In genomic region chr19:54493967-54494585, GRCh38 we compare ENCODE assay signal across 20 cellular contexts. TPM values are rescaled to one million over a fixed set of nuclear protein-coding genes. Genes with fewer than 3 reads are reported as not detected.
DNase-seq lines count a peak whose midpoint lies in the region; TF ChIP-seq lines count a peak whose summit lies in the region.
"Had no signal": no experiment of that assay in that cellular context is flagged by ENCODE, and none has a peak within 500 bp of the region (broad histone marks: within the 10 kb centered on the region; RNA-seq: fewer than 3 reads in every experiment).

No MANE protein-coding gene starts in this region.

- no peak overlapping the region for H3K27ac ChIP-seq in BLaER1
- H3K27ac ChIP-seq in OCI-LY3 (ENCODE audit: low read length): peak overlapping the region; percentile 26; the same call in 1 of the 2 replicates
- H3K27ac ChIP-seq in osteoblast (ENCODE audit: low read depth, low read length): no peak overlapping the region
- H3K27ac ChIP-seq in ascending aorta: no peak overlapping the region
- H3K27ac ChIP-seq: 22Rv1 had no signal

- H3K4me1 ChIP-seq in BLaER1 (peaks cover 86% of the 10 kb centered on the region), OCI-LY3 (ENCODE audit: low read length) (peaks cover 29% of the 10 kb centered on the region), osteoblast (ENCODE audit: insufficient read depth, low read length) (no peaks in the 10 kb centered on the region), ascending aorta (no peaks in the 10 kb centered on the region)

- H3K79me2 ChIP-seq in OCI-LY3 (ENCODE audit: low read length) (no peaks in the 10 kb centered on the region), osteoblast (ENCODE audit: insufficient read depth, low read length) (no peaks in the 10 kb centered on the region)

- H2AFZ ChIP-seq in OCI-LY3 (ENCODE audit: low read depth, low read length) (no peak overlapping the region), osteoblast (ENCODE audit: low read length) (no peak overlapping the region)
- H2AFZ ChIP-seq: GM23338 had no signal

- DNase-seq in osteoblast (ENCODE audit: insufficient read length, low spot score, missing footprints): peak; percentile 26
- DNase-seq in activated T-helper 1 cell treated with anti-CD3 and anti-CD28 coated beads, Interleukin-12 subunit alpha, Interleukin-12 subunit beta, Interleukin-2, Interleukin-4 antibody, amounts not matched to agents 30 ng/mL and 10 ng/mL and 1 ng/mL, durations not matched to agents 14 hours and 24 hours and 36 hours (ENCODE audit: low spot score): no peak
- DNase-seq in MCF 10A (ENCODE audit: unreplicated experiment): no peak
- no peak for DNase-seq in ascending aorta (ENCODE audit: low spot score in 2 of 2)
- DNase-seq: C1 segment of cervical spinal cord; Calu3; CD4-positive, alpha-beta memory T cell; COR-L47; DMS53; DMS79 treated with DMSO at 0.1 percent for 48 hours; GF-D8; H9 had no signal

- H4K20me1 ChIP-seq in BLaER1 (no peaks in the 10 kb centered on the region), OCI-LY3 (ENCODE audit: insufficient read depth, low read length) (no peaks in the 10 kb centered on the region), osteoblast (ENCODE audit: insufficient read depth, low read length) (no peaks in the 10 kb centered on the region)

- no TSS peak for BruUV-seq in MCF 10A (replicated peaks; lab: Mats Ljungman, UMichigan)

- peaks cover 14% of the 10 kb centered on the region for H3K4me1 Mint-ChIP-seq in activated T-helper 1 cell treated with anti-CD3 and anti-CD28 coated beads, Interleukin-12 subunit alpha, Interleukin-12 subunit beta, Interleukin-2, Interleukin-4 antibody, amounts not matched to agents 30 ng/mL and 10 ng/mL and 1 ng/mL, durations not matched to agents 14 hours and 24 hours and 36 hours (ENCODE audit: low read depth)
- H3K4me1 Mint-ChIP-seq in MCF 10A (ENCODE audit: insufficient read depth, unreplicated experiment): no peaks in the 10 kb centered on the region
- H3K4me1 Mint-ChIP-seq: GM23338, H9 had no signal

- H3K9me3 ChIP-seq in BLaER1 (no peaks in the 10 kb centered on the region), OCI-LY3 (ENCODE audit: insufficient read depth, low read length) (no peaks in the 10 kb centered on the region), osteoblast (ENCODE audit: low read depth, low read length) (no peaks in the 10 kb centered on the region), ascending aorta (no peaks in the 10 kb centered on the region)

- H3K4me3 ChIP-seq in BLaER1 (no peak overlapping the region), OCI-LY3 (ENCODE audit: low read length) (peak overlapping the region; percentile 27), osteoblast (ENCODE audit: insufficient read depth, low read length) (no peak overlapping the region), ascending aorta (no peak overlapping the region)
- H3K4me3 ChIP-seq: GM23338 had no signal

- no peaks in the 10 kb centered on the region for H3K36me3 Mint-ChIP-seq in activated T-helper 1 cell treated with anti-CD3 and anti-CD28 coated beads, Interleukin-12 subunit alpha, Interleukin-12 subunit beta, Interleukin-2, Interleukin-4 antibody, amounts not matched to agents 30 ng/mL and 10 ng/mL and 1 ng/mL, durations not matched to agents 14 hours and 24 hours and 36 hours (ENCODE audit: low read depth)
- H3K36me3 Mint-ChIP-seq in MCF 10A (ENCODE audit: insufficient read depth, unreplicated experiment): no peaks in the 10 kb centered on the region
- H3K36me3 Mint-ChIP-seq: CD4-positive, alpha-beta memory T cell had no signal

- no peak overlapping the region for H3K4me3 Mint-ChIP-seq in activated T-helper 1 cell treated with anti-CD3 and anti-CD28 coated beads, Interleukin-12 subunit alpha, Interleukin-12 subunit beta, Interleukin-2, Interleukin-4 antibody, amounts not matched to agents 30 ng/mL and 10 ng/mL and 1 ng/mL, durations not matched to agents 14 hours and 24 hours and 36 hours
- no peak overlapping the region for H3K4me3 Mint-ChIP-seq in MCF 10A (ENCODE audit: unreplicated experiment)
- H3K4me3 Mint-ChIP-seq: B cell; CD4-positive, alpha-beta memory T cell; GM23338; H9 had no signal

- no peaks in the 10 kb centered on the region for H3K27me3 ChIP-seq in BLaER1
- peaks cover 60% of the 10 kb centered on the region for H3K27me3 ChIP-seq in OCI-LY3 (ENCODE audit: low read depth, low read length)
- H3K27me3 ChIP-seq in osteoblast (ENCODE audit: insufficient read depth, low read length): no peaks in the 10 kb centered on the region
- no peaks in the 10 kb centered on the region for H3K27me3 ChIP-seq in ascending aorta

- no peak overlapping the region for H3K27ac Mint-ChIP-seq in activated T-helper 1 cell treated with anti-CD3 and anti-CD28 coated beads, Interleukin-12 subunit alpha, Interleukin-12 subunit beta, Interleukin-2, Interleukin-4 antibody, amounts not matched to agents 30 ng/mL and 10 ng/mL and 1 ng/mL, durations not matched to agents 14 hours and 24 hours and 36 hours
- H3K27ac Mint-ChIP-seq in MCF 10A (ENCODE audit: low read depth, unreplicated experiment): no peak overlapping the region
- H3K27ac Mint-ChIP-seq: B cell; CD4-positive, alpha-beta memory T cell; GM23338; H9 had no signal

- peak overlapping the region; percentile 8 for H3K4me2 ChIP-seq in BLaER1
- peak overlapping the region; percentile 71 for H3K4me2 ChIP-seq in OCI-LY3 (ENCODE audit: low read length)
- no peak overlapping the region for H3K4me2 ChIP-seq in osteoblast (ENCODE audit: insufficient read depth, low read length)
- H3K4me2 ChIP-seq: GM23338 had no signal

- H3K9ac ChIP-seq in BLaER1: no peak overlapping the region
- H3K9ac ChIP-seq in OCI-LY3 (ENCODE audit: low read length): no peak overlapping the region

- intact Hi-C loops in activated T-helper 1 cell treated with anti-CD3 and anti-CD28 coated beads, Interleukin-12 subunit alpha, Interleukin-12 subunit beta, Interleukin-2, Interleukin-4 antibody, amounts not matched to agents 30 ng/mL and 10 ng/mL and 1 ng/mL, durations not matched to agents 14 hours and 24 hours and 36 hours (cut with micrococcal nuclease): no loop called here
- intact Hi-C loops in MCF 10A (cut with micrococcal nuclease) (no loop called here), ascending aorta (cut with DNase I) (no loop called here)

- no peaks in the 10 kb centered on the region for H3K9me3 Mint-ChIP-seq in activated T-helper 1 cell treated with anti-CD3 and anti-CD28 coated beads, Interleukin-12 subunit alpha, Interleukin-12 subunit beta, Interleukin-2, Interleukin-4 antibody, amounts not matched to agents 30 ng/mL and 10 ng/mL and 1 ng/mL, durations not matched to agents 14 hours and 24 hours and 36 hours
- peaks cover 15% of the 10 kb centered on the region for H3K9me3 Mint-ChIP-seq in MCF 10A (ENCODE audit: unreplicated experiment)
- H3K9me3 Mint-ChIP-seq: CD4-positive, alpha-beta memory T cell had no signal

- POLR2A ChIA-PET in MCF 10A (lab: Yijun Ruan, JAX): no interaction called here

- peaks cover 25% of the 10 kb centered on the region for H3K27me3 Mint-ChIP-seq in activated T-helper 1 cell treated with anti-CD3 and anti-CD28 coated beads, Interleukin-12 subunit alpha, Interleukin-12 subunit beta, Interleukin-2, Interleukin-4 antibody, amounts not matched to agents 30 ng/mL and 10 ng/mL and 1 ng/mL, durations not matched to agents 14 hours and 24 hours and 36 hours (ENCODE audit: insufficient read depth)
- peaks cover 11% of the 10 kb centered on the region for H3K27me3 Mint-ChIP-seq in MCF 10A (ENCODE audit: insufficient read depth, unreplicated experiment)

- H3K36me3 ChIP-seq in BLaER1 (no peaks in the 10 kb centered on the region), OCI-LY3 (replicated peaks; ENCODE audit: low read depth, low read length) (no peaks in the 10 kb centered on the region), osteoblast (ENCODE audit: insufficient read depth, low read length) (no peaks in the 10 kb centered on the region), ascending aorta (no peaks in the 10 kb centered on the region)

- TF ChIP-seq CTCF in OCI-LY3 (IDR thresholded peaks at IDR 0.05; ENCODE audit: low read depth, low read length): no peak
- no peak for TF ChIP-seq CTCF in osteoblast (IDR thresholded peaks at IDR 0.05; ENCODE audit: extremely low read depth, low read depth, low read length)
- no peak for TF ChIP-seq CTCF in MCF 10A (IDR thresholded peaks at IDR 0.05; ENCODE audit: unreplicated experiment)
- TF ChIP-seq CTCF in ascending aorta (IDR thresholded peaks at IDR 0.05): no peak

- CTCF ChIA-PET in MCF 10A (lab: Yijun Ruan, JAX): no interaction called here

RNA-seq across cellular contexts. Expression of gene LAIR2, which starts 8.6 kb away (rescaled TPM):
- total RNA-seq in osteoblast: not detected in 2 replicates
- 45.7 and 49.1 TPM in 2 replicates for total RNA-seq in activated T-helper 1 cell treated with anti-CD3 and anti-CD28 coated beads, Interleukin-12 subunit alpha, Interleukin-12 subunit beta, Interleukin-2, Interleukin-4 antibody, amounts not matched to agents 30 ng/mL and 10 ng/mL and 1 ng/mL, durations not matched to agents 14 hours and 24 hours and 36 hours
- not detected in 2 replicates for total RNA-seq in MCF 10A (2022)
- not detected for total RNA-seq in ascending aorta
- total RNA-seq: B cell, Calu3, Daoy, G401, GM23338, H4, H9 had no signal

RNA-seq across cellular contexts. Expression of gene CDC42EP5, which starts 21.0 kb away (rescaled TPM):
- total RNA-seq in osteoblast: 18.8 and 20.3 TPM in 2 replicates
- not detected in 2 replicates for total RNA-seq in activated T-helper 1 cell treated with anti-CD3 and anti-CD28 coated beads, Interleukin-12 subunit alpha, Interleukin-12 subunit beta, Interleukin-2, Interleukin-4 antibody, amounts not matched to agents 30 ng/mL and 10 ng/mL and 1 ng/mL, durations not matched to agents 14 hours and 24 hours and 36 hours
- total RNA-seq in MCF 10A (2022): 3.0 TPM in 2 replicates
- total RNA-seq in ascending aorta: 153 TPM
- total RNA-seq: B cell; CD4-positive, alpha-beta memory T cell had no signal

RNA-seq across cellular contexts. Expression of gene LENG9, which starts 30.5 kb away (rescaled TPM):
- total RNA-seq in osteoblast: 14.4 and 21.4 TPM in 2 replicates
- 8.4 and 11.5 TPM in 2 replicates for total RNA-seq in activated T-helper 1 cell treated with anti-CD3 and anti-CD28 coated beads, Interleukin-12 subunit alpha, Interleukin-12 subunit beta, Interleukin-2, Interleukin-4 antibody, amounts not matched to agents 30 ng/mL and 10 ng/mL and 1 ng/mL, durations not matched to agents 14 hours and 24 hours and 36 hours
- total RNA-seq in MCF 10A (2022): 6.9 and 9.3 TPM in 2 replicates
- total RNA-seq in ascending aorta: 10.1 TPM

RNA-seq across cellular contexts. Expression of gene LENG8, which starts 45.1 kb away (rescaled TPM):
- total RNA-seq in osteoblast: 40.7 and 42.3 TPM in 2 replicates
- 192 and 193 TPM in 2 replicates for total RNA-seq in activated T-helper 1 cell treated with anti-CD3 and anti-CD28 coated beads, Interleukin-12 subunit alpha, Interleukin-12 subunit beta, Interleukin-2, Interleukin-4 antibody, amounts not matched to agents 30 ng/mL and 10 ng/mL and 1 ng/mL, durations not matched to agents 14 hours and 24 hours and 36 hours
- 238 and 249 TPM in 2 replicates for total RNA-seq in MCF 10A (2022)
- 402 TPM for total RNA-seq in ascending aorta

Comparison
In these comparisons a context has a peak if more than half of its experiments do, and no peak if none do; other contexts are left out.
1. RNA of gene LAIR2, which starts 8.6 kb away (total RNA-seq): 45.7 to 49.1 TPM in activated T-helper 1 cell treated with anti-CD3 and anti-CD28 coated beads, Interleukin-12 subunit alpha, Interleukin-12 subunit beta, Interleukin-2, Interleukin-4 antibody, amounts not matched to agents 30 ng/mL and 10 ng/mL and 1 ng/mL, durations not matched to agents 14 hours and 24 hours and 36 hours; not detected in osteoblast, not detected in MCF 10A and not detected in ascending aorta (single experiment); every median in the first group is over 10 times any median in the second.